28 cellular contexts compared by ENCODE assay signal in genomic region chr4:7655267-7655548, GRCh38.
A peak's percentile ranks its signal among the peaks of the same experiment; 100 is the strongest.
DNase-seq lines count a peak whose midpoint lies in the region; TF ChIP-seq lines count a peak whose summit lies in the region.
"Had no signal": no experiment of that assay in that cellular context is flagged by ENCODE, and none has a peak within 500 bp of the region (broad histone marks: within the 10 kb centered on the region; RNA-seq: fewer than 3 reads in every experiment).

No MANE protein-coding gene starts in this region.

- DNase-seq in chondrocyte (ENCODE audit: low spot score) (no peak), substantia nigra (lab: John Stamatoyannopoulos, UW) (no peak), NCI-H774 (lab: John Stamatoyannopoulos, UW) (no peak), NCI-H2029 treated with DMSO at 0.1 percent for 48 hours (lab: John Stamatoyannopoulos, UW) (no peak), ACHN (no peak)
- DNase-seq: activated CD4-positive, alpha-beta T cell treated with anti-CD3 and anti-CD28 coated beads, Interleukin-2, amount 10 ng/mL, durations not matched to agents 24 days and 14 days; activated naive CD4-positive, alpha-beta T cell; activated T-cell treated with anti-CD3 and anti-CD28 coated beads, Interleukin-2, amount 50 U/mL, for 4 hours; body of pancreas; Calu3; DMS79 treated with DMSO at 0.1 percent for 48 hours; effector CD8-positive, alpha-beta T cell; erythroblast; GF-D8; HCEC 1CT; NCI-H1436 treated with DMSO at 0.1 percent for 48 hours; NCI-H446 treated with DMSO at 0.1 percent for 48 hours; OCI-M1; small intestine; stimulated activated CD4-positive, alpha-beta T cell treated with anti-CD3 and anti-CD28 coated beads, Interleukin-1b, Interleukin-23, amount 100 ng/mL, for 48 hours; stimulated activated CD8-positive, alpha-beta memory T cell treated with anti-CD3 and anti-CD28 coated beads, Interleukin-4, amount 100 ng/mL, for 48 hours; stomach had no signal

- no peak overlapping the region for H3K27ac Mint-ChIP-seq in chondrocyte (ENCODE audit: unreplicated experiment)
- peak overlapping the region; percentile 62 to 73 (median 73) for H3K27ac Mint-ChIP-seq in nephron
- H3K27ac Mint-ChIP-seq: activated CD4-positive, alpha-beta T cell treated with anti-CD3 and anti-CD28 coated beads, Interleukin-2, amount 10 ng/mL, durations not matched to agents 24 days and 14 days had no signal

- H3K4me1 ChIP-seq in HUES64 (ENCODE audit: insufficient read depth, low read length) = peaks cover 18% of the 10 kb centered on the region
- H3K4me1 ChIP-seq: body of pancreas had no signal

- H3K27me3 Mint-ChIP-seq in chondrocyte (ENCODE audit: low read depth) (peaks cover 4% of the 10 kb centered on the region), nephron (ENCODE audit: low read depth) (peaks cover 12% of the 10 kb centered on the region)

- no peaks in the 10 kb centered on the region for H3K9me3 ChIP-seq in HUES64 (ENCODE audit: insufficient read depth, low read depth, low read length)
- H3K9me3 ChIP-seq: body of pancreas, lower lobe of right lung, stomach, tibial nerve had no signal

- H3K4me3 Mint-ChIP-seq in chondrocyte (ENCODE audit: unreplicated experiment) (peak overlapping the region; percentile 19), nephron (peak overlapping the region in 1 of 3 experiments; percentile 9)
- H3K4me3 Mint-ChIP-seq: activated CD4-positive, alpha-beta T cell treated with anti-CD3 and anti-CD28 coated beads, Interleukin-2, amount 10 ng/mL, durations not matched to agents 24 days and 14 days; activated T-cell treated with anti-CD3 and anti-CD28 coated beads, Interleukin-2, amount 50 U/mL, for 4 hours had no signal

- H3K4me1 Mint-ChIP-seq in chondrocyte (ENCODE audit: low read depth) (peaks cover 25% of the 10 kb centered on the region), nephron (peaks cover 39% of the 10 kb centered on the region)

- H3K36me3 ChIP-seq in HUES64 (ENCODE audit: insufficient read depth, low read length) = no peaks in the 10 kb centered on the region
- H3K36me3 ChIP-seq: lower lobe of right lung, stomach, tibial nerve had no signal

- H3K27me3 ChIP-seq in HUES64 (ENCODE audit: insufficient read depth, low read length) = no peaks in the 10 kb centered on the region
- H3K27me3 ChIP-seq: body of pancreas, tibial nerve had no signal

- TF ChIP-seq CTCF in chondrocyte (IDR thresholded peaks at IDR 0.05) (no peak), nephron (IDR thresholded peaks at IDR 0.05; ENCODE audit: unreplicated experiment in 3 of 3) (no peak)

- H3K36me3 Mint-ChIP-seq in chondrocyte (ENCODE audit: low read depth) (no peaks in the 10 kb centered on the region), nephron (ENCODE audit: low read depth) (no peaks in the 10 kb centered on the region)

- H3K27ac ChIP-seq in HUES64 (ENCODE audit: low read depth, low read length) = peak overlapping the region; percentile 66
- H3K27ac ChIP-seq in substantia nigra (ENCODE audit: low read depth, low read length, poor library complexity, severe bottlenecking) = peak overlapping the region; percentile 48
- H3K27ac ChIP-seq: body of pancreas, lower lobe of right lung, SK-N-MC, stomach, VCaP had no signal

- 52% methylated on average over 13 of the region's 13 CpGs for WGBS in HUES64

- H3K9me3 Mint-ChIP-seq in chondrocyte (ENCODE audit: low read depth) = no peaks in the 10 kb centered on the region
- no peaks in the 10 kb centered on the region for H3K9me3 Mint-ChIP-seq in nephron
- H3K9me3 Mint-ChIP-seq: activated CD4-positive, alpha-beta T cell treated with anti-CD3 and anti-CD28 coated beads, Interleukin-2, amount 10 ng/mL, durations not matched to agents 24 days and 14 days; activated T-cell treated with anti-CD3 and anti-CD28 coated beads, Interleukin-2, amount 50 U/mL, for 4 hours had no signal

- H3K4me3 ChIP-seq in HUES64 (ENCODE audit: low read length) = no peak overlapping the region
- H3K4me3 ChIP-seq: body of pancreas, lower lobe of right lung, SK-N-MC, stomach, tibial nerve had no signal

- H3K9ac ChIP-seq in HUES64 (ENCODE audit: low read depth, low read length) = no peak overlapping the region

- in situ Hi-C loops in ACHN (cut with HindIII; ENCODE audit: low pct_ligation_motif_present, low pct_unique_long_range_greater_than_20kb, low sequenced_read_pairs) = no loop called here
